In genomic region chr17:67629963-67630320, GRCh38 we compare ENCODE assay signal across 8 cellular contexts.
A peak's percentile ranks its signal among the peaks of the same experiment; 100 is the strongest.
DNase-seq lines count a peak whose midpoint lies in the region; ATAC-seq and TF ChIP-seq lines count a peak whose summit lies in the region.

No MANE protein-coding gene starts in this region.

- no peak overlapping the region for H3K27ac Mint-ChIP-seq in MCF 10A (ENCODE audit: low read depth, unreplicated experiment)

- no peaks in the 10 kb centered on the region for H3K9me3 Mint-ChIP-seq in MCF 10A (ENCODE audit: unreplicated experiment)

- POLR2A ChIA-PET in MCF 10A (lab: Yijun Ruan, JAX): no interaction called here

- no peaks in the 10 kb centered on the region for H3K4me1 ChIP-seq in breast epithelium

- ATAC-seq in omental fat pad (ENCODE audit: low FRiP score) (peak; percentile 65), HG03097 (IDR thresholded peaks at IDR 0.05; ENCODE audit: low FRiP score, unreplicated experiment) (no peak)

- H3K27me3 ChIP-seq in breast epithelium: no peaks in the 10 kb centered on the region

- intact Hi-C loops in MCF 10A (cut with micrococcal nuclease): loop anchor here (2.0 kb wide), 1 partner anchor 251 kb away; no protein-coding TSS in a partner anchor
- intact Hi-C loops in breast epithelium (cut with DNase I; ENCODE audit: low total_unique reads): loop anchor here (10.0 kb wide), 2 partner anchors 1125 to 1635 kb away; no protein-coding TSS in a partner anchor

- H3K4me1 Mint-ChIP-seq in MCF 10A (ENCODE audit: insufficient read depth, unreplicated experiment): no peaks in the 10 kb centered on the region

- no peak overlapping the region for H3K4me3 ChIP-seq in breast epithelium
- no peak overlapping the region for H3K4me3 ChIP-seq in epithelial cell of esophagus (ENCODE audit: low read length)

- no peak overlapping the region for H3K4me3 Mint-ChIP-seq in MCF 10A (ENCODE audit: unreplicated experiment)

- no peak overlapping the region for H3K27ac ChIP-seq in breast epithelium

- DNase-seq in MCF 10A (ENCODE audit: unreplicated experiment) (peak; percentile 36), breast epithelium (ENCODE audit: low spot score in 2 of 2) (no peak), NCI-H526 (lab: John Stamatoyannopoulos, UW) (peak; percentile 49 to 61), epithelial cell of esophagus (ENCODE audit: low read depth) (peak; percentile 62), omental fat pad (ENCODE audit: low spot score) (no peak), SKM-1 treated with dmso at 0.1 percent for 144 hours (lab: John Stamatoyannopoulos, UW; ENCODE audit: unreplicated experiment) (no peak)
- no peak for DNase-seq in activated T-cell treated with anti-CD3 and anti-CD28 coated beads, Interleukin-2, amount 50 U/mL, for 1 hour

- CTCF ChIA-PET in MCF 10A (lab: Yijun Ruan, JAX): interaction anchor here (0.6 to 3.6 kb wide), 6 partner anchors 21 to 270 kb away, joined by 3 to 14 read pairs (median 4); no protein-coding TSS in a partner anchor

- H3K27me3 Mint-ChIP-seq in MCF 10A (ENCODE audit: insufficient read depth, unreplicated experiment): no peaks in the 10 kb centered on the region

- TF ChIP-seq POLR2A in breast epithelium (IDR thresholded peaks at IDR 0.05): no peak

- no peaks in the 10 kb centered on the region for H3K36me3 ChIP-seq in breast epithelium

- BruUV-seq in MCF 10A (replicated peaks; lab: Mats Ljungman, UMichigan): no TSS peak

- no peaks in the 10 kb centered on the region for H3K36me3 Mint-ChIP-seq in MCF 10A (ENCODE audit: insufficient read depth, unreplicated experiment)

- peak; percentile 19 for TF ChIP-seq CTCF in MCF 10A (IDR thresholded peaks at IDR 0.05; ENCODE audit: unreplicated experiment)
- TF ChIP-seq CTCF in breast epithelium (IDR thresholded peaks at IDR 0.05): peak in 1 of 3 donors; percentile 29
- TF ChIP-seq CTCF in epithelial cell of esophagus (IDR thresholded peaks at IDR 0.05; ENCODE audit: insufficient read depth, low read depth, low read length, missing control alignments): peak; percentile 66
- TF ChIP-seq CTCF in omental fat pad (IDR thresholded peaks at IDR 0.05): no peak

- no peaks in the 10 kb centered on the region for H3K9me3 ChIP-seq in breast epithelium

Comparison
In these comparisons a context has a peak if more than half of its experiments do, and no peak if none do; other contexts are left out.
1. DNase-seq: peak in MCF 10A (single experiment), NCI-H526 (2 of 2) and epithelial cell of esophagus (single experiment); none in breast epithelium (0 of 2), omental fat pad (single experiment), SKM-1 treated with dmso at 0.1 percent for 144 hours (single experiment) and activated T-cell treated with anti-CD3 and anti-CD28 coated beads, Interleukin-2, amount 50 U/mL, for 1 hour (single experiment).
2. CTCF ChIP-seq: peak in MCF 10A (single experiment) and epithelial cell of esophagus (single experiment); none in omental fat pad (0 of 3).